Comparison of ENCODE assay signal across 9 cellular contexts in the genomic region with DNA sequence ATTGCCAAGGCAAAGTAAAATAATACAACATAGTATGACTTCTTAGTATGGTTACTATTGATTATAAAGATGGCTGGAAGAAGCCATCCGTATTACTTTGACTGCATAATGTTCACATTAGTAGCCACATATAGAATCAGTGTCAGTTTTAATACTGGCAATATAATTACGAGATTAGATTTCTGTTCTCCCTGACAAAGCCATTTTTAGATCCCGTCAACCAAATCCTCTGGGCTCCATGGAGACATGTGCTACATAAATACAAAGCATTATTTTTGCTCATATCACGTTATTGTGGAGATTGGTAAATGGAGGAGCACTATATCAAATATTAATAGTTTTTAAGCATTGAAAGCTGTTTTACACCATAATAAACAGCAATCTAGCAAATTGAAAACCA.
"Had no signal": no experiment of that assay in that cellular context is flagged by ENCODE, and none has a peak within 500 bp of the region (broad histone marks: within the 10 kb centered on the region; RNA-seq: fewer than 3 reads in every experiment).

No MANE protein-coding gene starts in this region.

- H2AFZ ChIP-seq: GM23248 had no signal

- DNase-seq: GM23248, GOT3, H7, HFFc6, KBM-7 had no signal

- H3K4me2 ChIP-seq: KMS-11 had no signal

- H3K36me3 ChIP-seq: HAP-1 had no signal

- FAIRE-seq: HepG2 had no signal

- H3K4me1 ChIP-seq: HAP-1 had no signal

- H3K27ac ChIP-seq: GM23248, HL-60, KMS-11 had no signal

- H3K4me3 ChIP-seq: GM23248, HAP-1 had no signal

- H3K9me3 ChIP-seq: HAP-1 had no signal
